In the genomic region with DNA sequence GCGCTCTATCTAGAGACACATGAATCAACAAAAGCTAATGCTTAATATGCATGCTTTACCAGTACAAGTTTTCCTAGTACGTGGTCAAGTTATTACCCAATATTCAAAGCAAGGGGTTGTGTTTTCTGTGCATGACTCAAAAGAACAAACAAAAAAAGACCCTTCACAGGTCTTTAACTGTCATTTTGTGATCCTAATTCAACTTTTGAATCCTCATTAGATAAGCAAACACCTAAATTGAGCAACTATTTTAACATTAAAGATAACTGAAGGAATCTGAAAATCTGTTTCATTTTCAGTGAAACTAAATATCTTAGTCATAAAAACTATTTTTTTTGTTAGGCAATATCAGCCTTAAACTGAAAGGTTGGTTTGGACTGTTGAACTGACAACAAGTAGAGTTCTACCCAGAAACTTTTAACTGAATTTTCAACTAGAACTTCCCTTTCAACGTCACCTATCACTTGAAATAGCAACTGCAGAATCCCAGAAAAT, we compare ENCODE assay signal across 7 cellular contexts. TPM values are rescaled to one million over a fixed set of nuclear protein-coding genes. Genes with fewer than 3 reads are reported as not detected.
DNase-seq lines count a peak whose midpoint lies in the region; ATAC-seq and TF ChIP-seq lines count a peak whose summit lies in the region.

No MANE protein-coding gene starts in this region.

- no peaks in the 10 kb centered on the region for H4K20me1 ChIP-seq in SK-N-SH (ENCODE audit: insufficient read depth)

- no peaks in the 10 kb centered on the region for H3K4me1 ChIP-seq in SK-N-SH (ENCODE audit: control insufficient read depth in 1 of 2, insufficient read depth in 2 of 2, low read depth in 1 of 2, low read length in 1 of 2)
- no peaks in the 10 kb centered on the region for H3K4me1 ChIP-seq in mucosa of rectum (ENCODE audit: control insufficient read depth in 2 of 2, insufficient read depth in 2 of 2, low read length in 2 of 2)

- TF ChIP-seq EP300 in SK-N-SH (IDR thresholded peaks at IDR 0.05; ENCODE audit: borderline replicate concordance in 1 of 2, low read depth in 1 of 2, low read length in 1 of 2): no peak

- 0 out of 2 replicates have a peak overlapping the region, but pooled peaks have one; percentile 26 for H3K4me2 ChIP-seq in SK-N-SH

- CTCF ChIA-PET in SK-N-SH (lab: Yijun Ruan, JAX): no interaction called here

- TF ChIP-seq RAD21 in SK-N-SH (IDR thresholded peaks at IDR 0.05; ENCODE audit: low read length): no peak

- WGBS in SK-N-SH (ENCODE audit: low lambda C conversion rate): 30% methylated on average over 3 of the region's 3 CpGs

- H3F3A ChIP-seq in SK-N-SH (replicated peaks; ENCODE audit: insufficient read depth): no peaks in the 10 kb centered on the region

- ATAC-seq in GM19351 (IDR thresholded peaks at IDR 0.05; ENCODE audit: unreplicated experiment): peak; percentile 66
- peak; percentile 74 for ATAC-seq in HG02981 (IDR thresholded peaks at IDR 0.05; ENCODE audit: unreplicated experiment)

- peak overlapping the region; percentile 35; the same call in 1 of the 2 replicates for H2AFZ ChIP-seq in SK-N-SH (ENCODE audit: low read depth)

- POLR2A ChIA-PET in SK-N-SH (lab: Yijun Ruan, JAX): no interaction called here

- H3K9me3 ChIP-seq in SK-N-SH (no peaks in the 10 kb centered on the region), mucosa of rectum (ENCODE audit: control insufficient read depth in 2 of 2, low read length in 2 of 2) (no peaks in the 10 kb centered on the region)

- H3K27me3 ChIP-seq in SK-N-SH (ENCODE audit: insufficient read depth) (no peaks in the 10 kb centered on the region; the same call in 1 of the 2 replicates), mucosa of rectum (ENCODE audit: control insufficient read depth in 2 of 2, insufficient read depth in 2 of 2, low read length in 2 of 2) (no peaks in the 10 kb centered on the region)

- no peaks in the 10 kb centered on the region for H3K79me2 ChIP-seq in SK-N-SH (ENCODE audit: insufficient read depth)

- DNase-seq in SK-N-SH: no peak
- no peak for DNase-seq in GM19240 (ENCODE audit: insufficient read length, low spot score)
- DNase-seq in stimulated activated CD4-positive, alpha-beta T cell treated with anti-CD3 and anti-CD28 coated beads, Interleukin-1b, Interleukin-23, amount 100 ng/mL, for 48 hours: no peak
- DNase-seq in NCI-H1930 (lab: John Stamatoyannopoulos, UW): no peak

- H3K27ac ChIP-seq in SK-N-SH (ENCODE audit: low read depth in 2 of 2, low read length in 1 of 2) (peak overlapping the region in 1 of 2 experiments; percentile 62; a peak in 1 of 4 replicates), mucosa of rectum (ENCODE audit: low read depth in 2 of 2, low read length in 2 of 2) (peak overlapping the region; percentile 47 to 52)

- no peaks in the 10 kb centered on the region for H3K9me2 ChIP-seq in SK-N-SH

- no peak overlapping the region for H3K9ac ChIP-seq in SK-N-SH
- H3K9ac ChIP-seq in mucosa of rectum (ENCODE audit: low read depth in 1 of 2, low read length in 2 of 2): peak overlapping the region; percentile 33 to 34

- no peaks in the 10 kb centered on the region for H3K36me3 ChIP-seq in SK-N-SH (replicated peaks in 1 of 2; ENCODE audit: control insufficient read depth in 1 of 2, insufficient read depth in 2 of 2, low read length in 1 of 2)
- H3K36me3 ChIP-seq in mucosa of rectum (ENCODE audit: control insufficient read depth in 2 of 2, insufficient read depth in 2 of 2, low read length in 2 of 2): peaks cover 0 to 4% of the 10 kb centered on the region in 2 donors

- H3K4me3 ChIP-seq in SK-N-SH (ENCODE audit: low read depth in 2 of 2, low read length in 1 of 2): no peak overlapping the region
- H3K4me3 ChIP-seq in mucosa of rectum (ENCODE audit: low read length in 2 of 2): peak overlapping the region; percentile 23 to 39

- TF ChIP-seq CTCF in SK-N-SH (IDR thresholded peaks at IDR 0.05): no peak

TF ChIP-seq in SK-N-SH, 30 proteins besides CTCF, POLR2A, EP300 and RAD21:
- no peak for TF ChIP-seq TEAD4 (IDR thresholded peaks at IDR 0.05; ENCODE audit: borderline replicate concordance, insufficient read depth)
- TF ChIP-seq SIN3A (IDR thresholded peaks at IDR 0.05; ENCODE audit: borderline replicate concordance, low read depth, low read length): no peak
- no peak for TF ChIP-seq NFIC (IDR thresholded peaks at IDR 0.05; ENCODE audit: borderline replicate concordance)
- TF ChIP-seq, protein P1, sequence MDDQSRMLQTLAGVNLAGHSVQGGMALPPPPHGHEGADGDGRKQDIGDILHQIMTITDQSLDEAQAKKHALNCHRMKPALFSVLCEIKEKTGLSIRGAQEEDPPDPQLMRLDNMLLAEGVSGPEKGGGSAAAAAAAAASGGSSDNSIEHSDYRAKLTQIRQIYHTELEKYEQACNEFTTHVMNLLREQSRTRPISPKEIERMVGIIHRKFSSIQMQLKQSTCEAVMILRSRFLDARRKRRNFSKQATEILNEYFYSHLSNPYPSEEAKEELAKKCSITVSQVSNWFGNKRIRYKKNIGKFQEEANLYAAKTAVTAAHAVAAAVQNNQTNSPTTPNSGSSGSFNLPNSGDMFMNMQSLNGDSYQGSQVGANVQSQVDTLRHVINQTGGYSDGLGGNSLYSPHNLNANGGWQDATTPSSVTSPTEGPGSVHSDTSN (IDR thresholded peaks at IDR 0.05): no peak
- no peak for TF ChIP-seq TAF1 (IDR thresholded peaks at IDR 0.05; ENCODE audit: borderline replicate concordance, low read depth, low read length)
- no peak for TF ChIP-seq FOXJ3 (CRISPR knock-in tag; IDR thresholded peaks at IDR 0.05)
- TF ChIP-seq JUND (IDR thresholded peaks at IDR 0.05): no peak
- TF ChIP-seq GABPA (IDR thresholded peaks at IDR 0.05; ENCODE audit: low read depth): no peak
- TF ChIP-seq POLR2AphosphoS5 (IDR thresholded peaks at IDR 0.05; ENCODE audit: low read depth, low read length): no peak
- TF ChIP-seq FOSL2 (IDR thresholded peaks at IDR 0.05; ENCODE audit: borderline replicate concordance, low read depth): no peak
- TF ChIP-seq, protein P2, sequence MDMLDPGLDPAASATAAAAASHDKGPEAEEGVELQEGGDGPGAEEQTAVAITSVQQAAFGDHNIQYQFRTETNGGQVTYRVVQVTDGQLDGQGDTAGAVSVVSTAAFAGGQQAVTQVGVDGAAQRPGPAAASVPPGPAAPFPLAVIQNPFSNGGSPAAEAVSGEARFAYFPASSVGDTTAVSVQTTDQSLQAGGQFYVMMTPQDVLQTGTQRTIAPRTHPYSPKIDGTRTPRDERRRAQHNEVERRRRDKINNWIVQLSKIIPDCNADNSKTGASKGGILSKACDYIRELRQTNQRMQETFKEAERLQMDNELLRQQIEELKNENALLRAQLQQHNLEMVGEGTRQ (IDR thresholded peaks at IDR 0.05; ENCODE audit: borderline replicate concordance, low read depth, low read length): no peak
- TF ChIP-seq YY1 (IDR thresholded peaks at IDR 0.05; ENCODE audit: low read depth): no peak
- no peak for TF ChIP-seq GATA2 (CRISPR knock-in tag; IDR thresholded peaks at IDR 0.05)
- no peak for TF ChIP-seq TCF12 (IDR thresholded peaks at IDR 0.05)
- TF ChIP-seq, protein P3, sequence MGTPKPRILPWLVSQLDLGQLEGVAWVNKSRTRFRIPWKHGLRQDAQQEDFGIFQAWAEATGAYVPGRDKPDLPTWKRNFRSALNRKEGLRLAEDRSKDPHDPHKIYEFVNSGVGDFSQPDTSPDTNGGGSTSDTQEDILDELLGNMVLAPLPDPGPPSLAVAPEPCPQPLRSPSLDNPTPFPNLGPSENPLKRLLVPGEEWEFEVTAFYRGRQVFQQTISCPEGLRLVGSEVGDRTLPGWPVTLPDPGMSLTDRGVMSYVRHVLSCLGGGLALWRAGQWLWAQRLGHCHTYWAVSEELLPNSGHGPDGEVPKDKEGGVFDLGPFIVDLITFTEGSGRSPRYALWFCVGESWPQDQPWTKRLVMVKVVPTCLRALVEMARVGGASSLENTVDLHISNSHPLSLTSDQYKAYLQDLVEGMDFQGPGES (IDR thresholded peaks at IDR 0.05; ENCODE audit: low read depth, low read length): no peak

RNA-seq across cellular contexts. Expression of a gene that starts 12.5 kb away (rescaled TPM):
- 0.02 TPM in 2 replicates for polyA plus RNA-seq in SK-N-SH (2012; rRNA removed)
- 0.01 and 0.03 TPM in 2 replicates for polyA plus RNA-seq in SK-N-SH (2012; cell fraction: cytosol; rRNA removed)
- polyA plus RNA-seq in SK-N-SH (2012; cell fraction: nucleus; rRNA removed): 0.01 TPM in 1 of 2 replicates, not detected in the other

Comparison
In these comparisons a context has a peak if more than half of its experiments do, and no peak if none do; other contexts are left out.
1. H3K4me3 ChIP-seq: peak in mucosa of rectum (2 of 2); none in SK-N-SH (0 of 2).